8 cellular contexts compared by ENCODE assay signal in the genomic region with DNA sequence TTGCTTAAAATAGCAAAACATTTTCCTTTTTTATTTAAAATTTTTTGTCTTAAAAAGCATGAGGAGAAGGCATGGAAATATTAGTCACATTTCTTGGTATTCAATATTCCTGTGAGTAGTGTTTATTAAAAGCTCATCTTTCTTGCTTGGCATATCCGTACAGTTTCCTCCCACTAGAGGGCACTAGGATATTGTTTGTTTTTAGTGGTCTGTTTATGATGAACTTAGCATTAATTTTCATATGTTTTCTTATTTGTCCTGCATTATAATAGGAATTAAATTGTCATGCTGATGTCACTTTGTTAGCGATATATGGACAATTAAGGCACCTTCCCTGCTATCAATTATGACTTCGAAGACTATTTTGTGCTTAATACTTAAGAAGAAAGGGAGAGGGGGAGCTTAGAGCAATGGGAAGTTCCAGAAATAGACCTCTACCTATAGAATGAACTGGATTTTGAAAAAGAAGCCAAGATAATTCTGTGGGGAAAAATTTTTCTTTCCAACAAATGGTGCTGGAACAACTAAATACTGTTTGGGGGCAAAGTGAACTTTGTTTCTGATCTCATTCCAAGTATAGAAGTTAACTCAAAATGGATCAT.
DNase-seq lines count a peak whose midpoint lies in the region; ATAC-seq, FAIRE-seq and TF ChIP-seq lines count a peak whose summit lies in the region.

No MANE protein-coding gene starts in this region.

- H3K36me3 ChIP-seq in heart right ventricle (no peaks in the 10 kb centered on the region), small intestine (ENCODE audit: control insufficient read depth in 2 of 2, insufficient read depth in 2 of 2, low read length in 2 of 2) (no peaks in the 10 kb centered on the region)

- no peak for ATAC-seq in activated B cell treated with CpG ODN at 0.5 μM for 24 hours (ENCODE audit: low read depth)
- ATAC-seq in heart right ventricle = peak in 2 of 8 donors; percentile 51
- no peak for ATAC-seq in GM21576 (IDR thresholded peaks at IDR 0.05; ENCODE audit: unreplicated experiment)

- FAIRE-seq in A204.1 (lab: Jason Lieb, UNC) (peak; percentile 95), small intestine (lab: Jason Lieb, UNC) (no peak)

- no peaks in the 10 kb centered on the region for H3K27me3 Mint-ChIP-seq in activated B cell treated with CpG ODN at 0.5 μM for 24 hours

- no peak overlapping the region for H3K27ac Mint-ChIP-seq in activated B cell treated with CpG ODN at 0.5 μM for 24 hours

- no peaks in the 10 kb centered on the region for H3K9me3 Mint-ChIP-seq in activated B cell treated with CpG ODN at 0.5 μM for 24 hours

- POLR2A ChIA-PET in activated B cell treated with CpG ODN at 0.5 μM for 24 hours (lab: Charles Lee) = no interaction called here

- peak; percentile 52 for DNase-seq in EL
- peak; percentile 44 for DNase-seq in NCI-H1105 treated with DMSO at 0.1 percent for 48 hours (lab: John Stamatoyannopoulos, UW)
- no peak for DNase-seq in activated B cell treated with CpG ODN at 0.5 μM for 24 hours
- DNase-seq in heart right ventricle = peak in 1 of 2 donors; percentile 8
- DNase-seq in small intestine = peak; percentile 73
- DNase-seq in activated T-cell treated with anti-CD3 and anti-CD28 coated beads, Interleukin-2, amount 50 U/mL, for 48 hours = no peak

- TF ChIP-seq CTCF in activated B cell treated with CpG ODN at 0.5 μM for 24 hours (IDR thresholded peaks at IDR 0.05) (peak; percentile 46), heart right ventricle (IDR thresholded peaks at IDR 0.05) (peak; percentile 39 to 81 (median 73))

- CTCF ChIA-PET in activated B cell treated with CpG ODN at 0.5 μM for 24 hours (lab: Charles Lee) = interaction anchor here (0.9 to 1.6 kb wide), 10 partner anchors 9 to 667 kb away, joined by 3 to 8 read pairs (median 4); no protein-coding TSS in a partner anchor

- H3K9me3 ChIP-seq in heart right ventricle (no peaks in the 10 kb centered on the region), small intestine (ENCODE audit: control insufficient read depth, low read depth) (no peaks in the 10 kb centered on the region)

- no peaks in the 10 kb centered on the region for H3K36me3 Mint-ChIP-seq in activated B cell treated with CpG ODN at 0.5 μM for 24 hours (ENCODE audit: low read depth)

- WGBS in heart right ventricle, 2 donors = 31 to 42% methylated on average over 3 of the region's 3 CpGs
- 17 to 39% (median 35%) methylated on average over 3 of the region's 3 CpGs for WGBS in small intestine, 3 donors

- peaks cover 6% of the 10 kb centered on the region for H3K4me1 Mint-ChIP-seq in activated B cell treated with CpG ODN at 0.5 μM for 24 hours

- H3K27ac ChIP-seq in heart right ventricle (no peak overlapping the region), small intestine (ENCODE audit: low read depth in 1 of 2, low read length in 1 of 2) (no peak overlapping the region)

- H3K4me3 ChIP-seq in heart right ventricle (no peak overlapping the region), small intestine (ENCODE audit: low read depth in 1 of 2, low read length in 2 of 2) (no peak overlapping the region)

- H3K4me1 ChIP-seq in heart right ventricle = no peaks in the 10 kb centered on the region
- peaks cover 0 to 3% of the 10 kb centered on the region in 2 donors for H3K4me1 ChIP-seq in small intestine (ENCODE audit: control insufficient read depth in 2 of 2, insufficient read depth in 1 of 2, low read depth in 1 of 2, low read length in 1 of 2)

- intact Hi-C loops in activated B cell treated with CpG ODN at 0.5 μM for 24 hours (cut with micrococcal nuclease) = loop anchor here (1.0 to 5.0 kb wide), 4 partner anchors 34 to 482 kb away; no protein-coding TSS in a partner anchor
- intact Hi-C loops in heart right ventricle (cut with DNase I) = loop anchor here in 5 of 10 donors (2.0 to 10.0 kb wide), 3 partner anchors 129 to 302 kb away; no protein-coding TSS in a partner anchor

- H3K27me3 ChIP-seq in heart right ventricle (no peaks in the 10 kb centered on the region), small intestine (ENCODE audit: control insufficient read depth in 2 of 2, insufficient read depth in 2 of 2, low read length in 2 of 2) (no peaks in the 10 kb centered on the region)

- no peak overlapping the region for H3K4me3 Mint-ChIP-seq in activated B cell treated with CpG ODN at 0.5 μM for 24 hours

Comparison
In these comparisons a context has a peak if more than half of its experiments do, and no peak if none do; other contexts are left out.
1. DNase-seq: peak in EL (single experiment), NCI-H1105 treated with DMSO at 0.1 percent for 48 hours (single experiment) and small intestine (single experiment); none in activated B cell treated with CpG ODN at 0.5 μM for 24 hours (single experiment) and activated T-cell treated with anti-CD3 and anti-CD28 coated beads, Interleukin-2, amount 50 U/mL, for 48 hours (0 of 2).